In the genomic region with DNA sequence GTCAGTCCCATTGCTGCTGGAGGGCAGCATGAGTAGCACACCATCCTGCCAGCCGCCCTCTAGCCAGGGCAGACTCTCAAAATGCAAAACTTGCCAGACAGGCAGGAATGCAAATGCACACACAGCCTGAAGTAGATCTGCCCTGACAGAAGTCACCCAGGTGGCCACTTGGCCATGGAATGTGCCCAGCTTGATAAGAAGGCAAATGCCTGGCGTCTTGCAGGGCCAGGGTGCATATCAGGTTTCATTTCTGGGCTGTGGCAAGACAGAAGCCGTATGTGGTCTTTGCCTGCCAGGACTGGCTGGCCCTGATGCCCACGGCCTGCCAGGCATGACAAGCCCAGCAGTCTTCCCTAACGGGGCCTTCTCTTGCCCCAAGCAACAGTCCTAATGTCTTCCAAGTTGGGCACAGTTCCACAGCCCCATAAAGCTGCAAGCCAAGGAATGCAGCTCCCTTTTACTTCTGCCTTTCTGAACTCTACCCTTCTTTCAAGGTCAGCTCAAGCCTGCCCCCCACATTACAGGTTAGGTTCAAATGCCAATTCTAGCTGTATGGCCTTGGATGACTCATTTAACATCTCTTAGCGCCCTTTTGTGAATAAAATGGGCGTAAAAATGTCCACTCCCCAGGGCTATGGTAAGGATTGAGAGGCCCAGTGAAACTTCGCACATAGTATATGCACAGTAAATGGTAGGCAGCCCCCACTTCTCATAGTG, we compare ENCODE assay signal across 1 cellular context.
TF ChIP-seq lines count a peak whose summit lies in the region.

No MANE protein-coding gene starts in this region.

TF ChIP-seq in HepG2, 621 proteins besides CTCF, POLR2A, EP300 and RAD21:
- TF ChIP-seq, protein P1, sequence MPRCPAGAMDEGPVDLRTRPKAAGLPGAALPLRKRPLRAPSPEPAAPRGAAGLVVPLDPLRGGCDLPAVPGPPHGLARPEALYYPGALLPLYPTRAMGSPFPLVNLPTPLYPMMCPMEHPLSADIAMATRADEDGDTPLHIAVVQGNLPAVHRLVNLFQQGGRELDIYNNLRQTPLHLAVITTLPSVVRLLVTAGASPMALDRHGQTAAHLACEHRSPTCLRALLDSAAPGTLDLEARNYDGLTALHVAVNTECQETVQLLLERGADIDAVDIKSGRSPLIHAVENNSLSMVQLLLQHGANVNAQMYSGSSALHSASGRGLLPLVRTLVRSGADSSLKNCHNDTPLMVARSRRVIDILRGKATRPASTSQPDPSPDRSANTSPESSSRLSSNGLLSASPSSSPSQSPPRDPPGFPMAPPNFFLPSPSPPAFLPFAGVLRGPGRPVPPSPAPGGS (CRISPR knock-in tag; IDR thresholded peaks at IDR 0.05) = no peak
- TF ChIP-seq HNRNPL (IDR thresholded peaks at IDR 0.05; ENCODE audit: low read depth, low read length) (peak; percentile 87; the same call in 1 of the 2 replicates), ZNF777 (CRISPR knock-in tag; IDR thresholded peaks at IDR 0.05) (no peak), ZNF10 (CRISPR knock-in tag; IDR thresholded peaks at IDR 0.05; ENCODE audit: borderline replicate concordance, low read depth) (no peak), ZNF619 (CRISPR knock-in tag; IDR thresholded peaks at IDR 0.05) (no peak)
- TF ChIP-seq, protein P2, sequence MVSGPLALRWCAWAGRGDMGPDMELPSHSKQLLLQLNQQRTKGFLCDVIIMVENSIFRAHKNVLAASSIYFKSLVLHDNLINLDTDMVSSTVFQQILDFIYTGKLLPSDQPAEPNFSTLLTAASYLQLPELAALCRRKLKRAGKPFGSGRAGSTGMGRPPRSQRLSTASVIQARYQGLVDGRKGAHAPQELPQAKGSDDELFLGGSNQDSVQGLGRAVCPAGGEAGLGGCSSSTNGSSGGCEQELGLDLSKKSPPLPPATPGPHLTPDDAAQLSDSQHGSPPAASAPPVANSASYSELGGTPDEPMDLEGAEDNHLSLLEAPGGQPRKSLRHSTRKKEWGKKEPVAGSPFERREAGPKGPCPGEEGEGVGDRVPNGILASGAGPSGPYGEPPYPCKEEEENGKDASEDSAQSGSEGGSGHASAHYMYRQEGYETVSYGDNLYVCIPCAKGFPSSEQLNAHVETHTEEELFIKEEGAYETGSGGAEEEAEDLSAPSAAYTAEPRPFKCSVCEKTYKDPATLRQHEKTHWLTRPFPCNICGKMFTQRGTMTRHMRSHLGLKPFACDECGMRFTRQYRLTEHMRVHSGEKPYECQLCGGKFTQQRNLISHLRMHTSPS (CRISPR knock-in tag; IDR thresholded peaks at IDR 0.05; ENCODE audit: low read depth) = peak; percentile 58; the same call in 1 of the 2 replicates
- TF ChIP-seq, protein P3, sequence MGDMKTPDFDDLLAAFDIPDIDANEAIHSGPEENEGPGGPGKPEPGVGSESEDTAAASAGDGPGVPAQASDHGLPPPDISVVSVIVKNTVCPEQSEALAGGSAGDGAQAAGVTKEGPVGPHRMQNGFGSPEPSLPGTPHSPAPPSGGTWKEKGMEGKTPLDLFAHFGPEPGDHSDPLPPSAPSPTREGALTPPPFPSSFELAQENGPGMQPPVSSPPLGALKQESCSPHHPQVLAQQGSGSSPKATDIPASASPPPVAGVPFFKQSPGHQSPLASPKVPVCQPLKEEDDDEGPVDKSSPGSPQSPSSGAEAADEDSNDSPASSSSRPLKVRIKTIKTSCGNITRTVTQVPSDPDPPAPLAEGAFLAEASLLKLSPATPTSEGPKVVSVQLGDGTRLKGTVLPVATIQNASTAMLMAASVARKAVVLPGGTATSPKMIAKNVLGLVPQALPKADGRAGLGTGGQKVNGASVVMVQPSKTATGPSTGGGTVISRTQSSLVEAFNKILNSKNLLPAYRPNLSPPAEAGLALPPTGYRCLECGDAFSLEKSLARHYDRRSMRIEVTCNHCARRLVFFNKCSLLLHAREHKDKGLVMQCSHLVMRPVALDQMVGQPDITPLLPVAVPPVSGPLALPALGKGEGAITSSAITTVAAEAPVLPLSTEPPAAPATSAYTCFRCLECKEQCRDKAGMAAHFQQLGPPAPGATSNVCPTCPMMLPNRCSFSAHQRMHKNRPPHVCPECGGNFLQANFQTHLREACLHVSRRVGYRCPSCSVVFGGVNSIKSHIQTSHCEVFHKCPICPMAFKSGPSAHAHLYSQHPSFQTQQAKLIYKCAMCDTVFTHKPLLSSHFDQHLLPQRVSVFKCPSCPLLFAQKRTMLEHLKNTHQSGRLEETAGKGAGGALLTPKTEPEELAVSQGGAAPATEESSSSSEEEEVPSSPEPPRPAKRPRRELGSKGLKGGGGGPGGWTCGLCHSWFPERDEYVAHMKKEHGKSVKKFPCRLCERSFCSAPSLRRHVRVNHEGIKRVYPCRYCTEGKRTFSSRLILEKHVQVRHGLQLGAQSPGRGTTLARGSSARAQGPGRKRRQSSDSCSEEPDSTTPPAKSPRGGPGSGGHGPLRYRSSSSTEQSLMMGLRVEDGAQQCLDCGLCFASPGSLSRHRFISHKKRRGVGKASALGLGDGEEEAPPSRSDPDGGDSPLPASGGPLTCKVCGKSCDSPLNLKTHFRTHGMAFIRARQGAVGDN (CRISPR knock-in tag; IDR thresholded peaks at IDR 0.05) = peak; percentile 57
